ENCODE assay signal across 10 cellular contexts in the genomic region with DNA sequence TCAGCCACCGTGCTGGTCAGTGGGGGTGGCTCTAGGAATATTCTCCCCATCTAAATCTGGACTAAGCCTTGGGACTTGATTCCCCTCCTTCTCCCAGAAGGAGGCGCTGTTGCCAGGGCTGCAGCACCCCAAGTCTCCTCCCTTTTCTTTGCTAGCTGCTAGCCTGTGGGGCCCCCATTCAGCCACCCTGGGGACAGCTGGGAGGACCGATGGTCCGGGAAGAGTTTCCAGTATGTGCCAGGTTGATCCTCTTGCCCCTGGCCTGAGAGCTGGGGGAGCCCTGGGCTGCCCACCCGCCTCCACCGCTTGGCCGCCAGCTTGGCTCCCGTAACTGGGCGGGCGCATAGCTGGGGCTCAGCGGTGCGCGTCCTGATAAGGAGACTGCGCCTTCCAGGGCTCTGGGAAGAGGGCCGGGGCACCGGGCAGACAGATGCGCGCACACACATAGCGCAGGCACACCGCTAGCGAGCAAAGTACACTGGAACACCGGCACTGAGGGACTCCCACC. TPM values are rescaled to one million over a fixed set of nuclear protein-coding genes. Genes with fewer than 3 reads are reported as not detected.
DNase-seq lines count a peak whose midpoint lies in the region; ATAC-seq and TF ChIP-seq lines count a peak whose summit lies in the region.
"Had no signal": no experiment of that assay in that cellular context is flagged by ENCODE, and none has a peak within 500 bp of the region (broad histone marks: within the 10 kb centered on the region; RNA-seq: fewer than 3 reads in every experiment).

No MANE protein-coding gene starts in this region.

- DNase-seq in AG09319 (ENCODE audit: extremely low read depth, low read depth): no peak
- no peak for DNase-seq in MG63
- no peak for DNase-seq in endothelial cell (ENCODE audit: low spot score)
- DNase-seq in nephron progenitor cell: peak; percentile 65
- DNase-seq in activated CD4-positive, alpha-beta T cell treated with anti-CD3 and anti-CD28 coated beads for 48 hours: no peak
- no peak for DNase-seq in activated CD4-positive, alpha-beta T cell treated with anti-CD3 and anti-CD28 coated beads, Interleukin-2, amount 10 ng/mL, durations not matched to agents 7 days and 5 days
- DNase-seq: GF-D8 had no signal

- H3K4me3 ChIP-seq in MG63: peak overlapping the region; percentile 25

- POLR2A ChIA-PET in activated CD4-positive, alpha-beta T cell treated with anti-CD3 and anti-CD28 coated beads, Interleukin-2, amount 10 ng/mL, durations not matched to agents 7 days and 5 days (lab: Charles Lee): no interaction called here

- H3K27me3 Mint-ChIP-seq in endothelial cell (ENCODE audit: unreplicated experiment) (peaks cover 13% of the 10 kb centered on the region), nephron progenitor cell (ENCODE audit: low read depth, poor library complexity) (peaks cover 2% of the 10 kb centered on the region)
- H3K27me3 Mint-ChIP-seq in activated CD4-positive, alpha-beta T cell treated with anti-CD3 and anti-CD28 coated beads, Interleukin-2, amount 10 ng/mL, durations not matched to agents 7 days and 5 days: peaks cover 26% of the 10 kb centered on the region

- H3K27me3 ChIP-seq in MG63: no peaks in the 10 kb centered on the region

- H3K4me1 Mint-ChIP-seq in endothelial cell (ENCODE audit: unreplicated experiment) (peaks cover 32% of the 10 kb centered on the region), nephron progenitor cell (peaks cover 66% of the 10 kb centered on the region)
- H3K4me1 Mint-ChIP-seq in activated CD4-positive, alpha-beta T cell treated with anti-CD3 and anti-CD28 coated beads, Interleukin-2, amount 10 ng/mL, durations not matched to agents 7 days and 5 days: peaks cover 17% of the 10 kb centered on the region

- no peaks in the 10 kb centered on the region for H3K9me3 ChIP-seq in MG63

- ATAC-seq in HG03439 (IDR thresholded peaks at IDR 0.05; ENCODE audit: unreplicated experiment) (no peak), HG02610 (IDR thresholded peaks at IDR 0.05; ENCODE audit: unreplicated experiment) (no peak)

- H3K27ac Mint-ChIP-seq in endothelial cell (ENCODE audit: unreplicated experiment) (no peak overlapping the region), nephron progenitor cell (peak overlapping the region; percentile 91)
- H3K27ac Mint-ChIP-seq in activated CD4-positive, alpha-beta T cell treated with anti-CD3 and anti-CD28 coated beads, Interleukin-2, amount 10 ng/mL, durations not matched to agents 7 days and 5 days: no peak overlapping the region
- H3K27ac Mint-ChIP-seq: dendritic cell treated with granulocyte-macrophage colony-stimulating factor and Interleukin-4, amounts not matched to agents 40 ng/mL and 50 ng/mL, for 4 days had no signal

- H3K9me3 Mint-ChIP-seq in endothelial cell (ENCODE audit: unreplicated experiment) (no peaks in the 10 kb centered on the region), nephron progenitor cell (no peaks in the 10 kb centered on the region)
- no peaks in the 10 kb centered on the region for H3K9me3 Mint-ChIP-seq in activated CD4-positive, alpha-beta T cell treated with anti-CD3 and anti-CD28 coated beads, Interleukin-2, amount 10 ng/mL, durations not matched to agents 7 days and 5 days
- H3K9me3 Mint-ChIP-seq: dendritic cell treated with granulocyte-macrophage colony-stimulating factor and Interleukin-4, amounts not matched to agents 40 ng/mL and 50 ng/mL, for 4 days had no signal

- TF ChIP-seq CTCF in AG09319 (IDR thresholded peaks at IDR 0.05; ENCODE audit: low read depth, low read length): peak; percentile 48
- TF ChIP-seq CTCF in endothelial cell (IDR thresholded peaks at IDR 0.05; ENCODE audit: unreplicated experiment): peak; percentile 39
- TF ChIP-seq CTCF in nephron progenitor cell (IDR thresholded peaks at IDR 0.05): peak; percentile 34

- H3K4me3 Mint-ChIP-seq in endothelial cell (ENCODE audit: unreplicated experiment) (no peak overlapping the region), nephron progenitor cell (peak overlapping the region; percentile 95)
- H3K4me3 Mint-ChIP-seq in activated CD4-positive, alpha-beta T cell treated with anti-CD3 and anti-CD28 coated beads, Interleukin-2, amount 10 ng/mL, durations not matched to agents 7 days and 5 days: no peak overlapping the region
- H3K4me3 Mint-ChIP-seq: dendritic cell treated with granulocyte-macrophage colony-stimulating factor and Interleukin-4, amounts not matched to agents 40 ng/mL and 50 ng/mL, for 4 days had no signal

- CTCF ChIA-PET in activated CD4-positive, alpha-beta T cell treated with anti-CD3 and anti-CD28 coated beads, Interleukin-2, amount 10 ng/mL, durations not matched to agents 7 days and 5 days (lab: Charles Lee): interaction anchor here (1.3 to 2.1 kb wide), 3 partner anchors 14 to 139 kb away, joined by 4 to 6 read pairs (median 5); no protein-coding TSS in a partner anchor

- peaks cover 16% of the 10 kb centered on the region for H3K36me3 Mint-ChIP-seq in endothelial cell (ENCODE audit: low read depth, unreplicated experiment)
- peaks cover 25% of the 10 kb centered on the region for H3K36me3 Mint-ChIP-seq in nephron progenitor cell (ENCODE audit: low read depth)
- H3K36me3 Mint-ChIP-seq in activated CD4-positive, alpha-beta T cell treated with anti-CD3 and anti-CD28 coated beads, Interleukin-2, amount 10 ng/mL, durations not matched to agents 7 days and 5 days (ENCODE audit: low read depth): no peaks in the 10 kb centered on the region

- H3K36me3 ChIP-seq in MG63: peaks cover 62% of the 10 kb centered on the region

RNA-seq across cellular contexts. Expression of a gene that starts 4.2 kb away (rescaled TPM):
- 34.3 and 37.8 TPM in 2 replicates for total RNA-seq in MG63 (2014; rRNA removed; shearing (Covaris generic); ENCODE audit: low replicate concordance)
- total RNA-seq in endothelial cell (ENCODE audit: unreplicated experiment): 21.3 TPM
- under 1 TPM; 0.40 TPM for total RNA-seq in activated CD4-positive, alpha-beta T cell treated with anti-CD3 and anti-CD28 coated beads, Interleukin-2, amount 10 ng/mL, durations not matched to agents 7 days and 5 days

Comparison
In these comparisons a context has a peak if more than half of its experiments do, and no peak if none do; other contexts are left out.
1. RNA of a gene that starts 4.2 kb away (total RNA-seq): 34.3 to 37.8 TPM in MG63 and 21.3 TPM in endothelial cell (single experiment); 0.40 TPM in activated CD4-positive, alpha-beta T cell treated with anti-CD3 and anti-CD28 coated beads, Interleukin-2, amount 10 ng/mL, durations not matched to agents 7 days and 5 days; every median in the first group is over 10 times any median in the second.
2. Peak in every context shown above with its lines, with median percentiles within 50 percentile points of each other: CTCF ChIP-seq.